ENCODE assay signal across 8 cellular contexts in genomic region chr17:42322382-42323267, GRCh38. TPM values are rescaled to one million over a fixed set of nuclear protein-coding genes. Genes with fewer than 3 reads are reported as not detected.
A peak's percentile ranks its signal among the peaks of the same experiment; 100 is the strongest.
DNase-seq lines count a peak whose midpoint lies in the region; ATAC-seq and TF ChIP-seq lines count a peak whose summit lies in the region.

No MANE protein-coding gene starts in this region.

- H3K36me3 ChIP-seq in CD4-positive, alpha-beta memory T cell (ENCODE audit: insufficient read depth, low read length) = peaks cover 35% of the 10 kb centered on the region
- peaks cover 0 to 100% of the 10 kb centered on the region in 2 donors for H3K36me3 ChIP-seq in gastroesophageal sphincter
- no peaks in the 10 kb centered on the region for H3K36me3 ChIP-seq in ovary
- H3K36me3 ChIP-seq in testis (ENCODE audit: low read depth, missing control alignments) = no peaks in the 10 kb centered on the region

- peak overlapping the region; percentile 68 to 94 (median 81) for H3K27ac Mint-ChIP-seq in CD4-positive, alpha-beta memory T cell

- H3K27me3 Mint-ChIP-seq in CD4-positive, alpha-beta memory T cell = no peaks in the 10 kb centered on the region

- H3K36me3 Mint-ChIP-seq in CD4-positive, alpha-beta memory T cell = peaks cover 42 to 70% of the 10 kb centered on the region in 2 donors

- peak; percentile 69 for ATAC-seq in GM21737 (IDR thresholded peaks at IDR 0.05; ENCODE audit: unreplicated experiment)
- peak; percentile 79 for ATAC-seq in gastroesophageal sphincter

- POLR2A ChIA-PET in CD4-positive, alpha-beta memory T cell (lab: Charles Lee; ENCODE audit: partially characterized antibody) = interaction anchor here (0.9 to 4.3 kb wide), 7 partner anchors 8 to 92 kb away, joined by 3 to 30 read pairs (median 4); partner anchors contain the start of gene STAT3

- WGBS in gastroesophageal sphincter (ENCODE audit: low coverage in 1 of 2), 2 donors = 0 to 25% methylated on average over 4 of the region's 10 CpGs
- WGBS in ovary, 3 donors = 37 to 38% (median 38%) methylated on average over 10 of the region's 10 CpGs
- 38 to 39% methylated on average over 10 of the region's 10 CpGs for WGBS in testis, 2 donors

- peaks cover 18 to 44% (median 29%) of the 10 kb centered on the region in 4 donors for H3K4me1 Mint-ChIP-seq in CD4-positive, alpha-beta memory T cell

- TF ChIP-seq CTCF in gastroesophageal sphincter (IDR thresholded peaks at IDR 0.05) = peak; percentile 98 to 100 (median 100)
- TF ChIP-seq CTCF in ovary (IDR thresholded peaks at IDR 0.05) = peak; percentile 96 to 100 (median 99)
- peak; percentile 99 for TF ChIP-seq CTCF in testis (IDR thresholded peaks at IDR 0.05)

- H3K27ac ChIP-seq in CD4-positive, alpha-beta memory T cell (ENCODE audit: low read depth, low read length) = no peak overlapping the region
- H3K27ac ChIP-seq in gastroesophageal sphincter (peak overlapping the region in 3 of 4 donors; percentile 62 to 69 (median 65)), ovary (no peak overlapping the region), testis (peak overlapping the region; percentile 6 to 65)

- no peaks in the 10 kb centered on the region for H3K9me3 ChIP-seq in CD4-positive, alpha-beta memory T cell (ENCODE audit: control insufficient read depth in 1 of 2, low read length in 2 of 2)
- no peaks in the 10 kb centered on the region for H3K9me3 ChIP-seq in gastroesophageal sphincter
- no peaks in the 10 kb centered on the region for H3K9me3 ChIP-seq in ovary
- no peaks in the 10 kb centered on the region for H3K9me3 ChIP-seq in testis

- H3K4me3 Mint-ChIP-seq in CD4-positive, alpha-beta memory T cell = peak overlapping the region in 1 of 8 donors; percentile 6

- CTCF ChIA-PET in CD4-positive, alpha-beta memory T cell (lab: Charles Lee; ENCODE audit: partially characterized antibody) = interaction anchor here (0.6 to 21.6 kb wide), 17 partner anchors 10 to 1624 kb away, joined by 3 to 504 read pairs (median 5); partner anchors contain the start of genes CAVIN1 and STAT3

- peak; percentile 91 to 95 (median 91) for DNase-seq in CD4-positive, alpha-beta memory T cell
- peak; percentile 84 for DNase-seq in NCI-H1092 treated with DMSO at 0.1 percent for 48 hours (lab: John Stamatoyannopoulos, UW)
- DNase-seq in SK-N-DZ (ENCODE audit: low spot score) = peak; percentile 91
- DNase-seq in activated gamma-delta T cell treated with anti-CD3 and anti-CD28 coated beads, Interleukin-2, amount 50 U/mL, for 16 hours (ENCODE audit: low read depth) = peak; percentile 96
- peak; percentile 90 to 96 (median 94) for DNase-seq in ovary
- DNase-seq in testis = peak; percentile 98

- TF ChIP-seq POLR2A in gastroesophageal sphincter (IDR thresholded peaks at IDR 0.05) (no peak), ovary (IDR thresholded peaks at IDR 0.05) (peak; percentile 42), testis (IDR thresholded peaks at IDR 0.05) (no peak)

- no peak overlapping the region for H3K4me3 ChIP-seq in CD4-positive, alpha-beta memory T cell (ENCODE audit: low read length in 2 of 2)
- H3K4me3 ChIP-seq in gastroesophageal sphincter (no peak overlapping the region), ovary (no peak overlapping the region), testis (no peak overlapping the region)

- no peak for TF ChIP-seq EP300 in gastroesophageal sphincter (IDR thresholded peaks at IDR 0.05)
- TF ChIP-seq EP300 in ovary (IDR thresholded peaks at IDR 0.05) = no peak

- intact Hi-C loops in CD4-positive, alpha-beta memory T cell (cut with micrococcal nuclease) = loop anchor here (1.0 to 5.0 kb wide), 5 partner anchors 10 to 195 kb away; partner anchors contain the start of gene STAT3
- intact Hi-C loops in ovary (cut with DNase I) = loop anchor here (1.0 to 5.0 kb wide), 6 partner anchors 84 to 205 kb away; no protein-coding TSS in a partner anchor
- intact Hi-C loops in testis (cut with DNase I; ENCODE audit: low total_unique reads) = loop anchor here (5.0 kb wide), 2 partner anchors 85 to 195 kb away; no protein-coding TSS in a partner anchor

- H3K4me1 ChIP-seq in CD4-positive, alpha-beta memory T cell (ENCODE audit: insufficient read depth, low read length) = peaks cover 24% of the 10 kb centered on the region
- H3K4me1 ChIP-seq in gastroesophageal sphincter (peaks cover 0 to 34% (median 12%) of the 10 kb centered on the region in 3 donors), ovary (ENCODE audit: insufficient read depth) (peaks cover 3% of the 10 kb centered on the region), testis (peaks cover 11% of the 10 kb centered on the region)

- peaks cover 0 to 3% (median 0%) of the 10 kb centered on the region in 8 donors for H3K9me3 Mint-ChIP-seq in CD4-positive, alpha-beta memory T cell

- H3K27me3 ChIP-seq in CD4-positive, alpha-beta memory T cell (ENCODE audit: insufficient read depth, low read length) = no peaks in the 10 kb centered on the region
- H3K27me3 ChIP-seq in gastroesophageal sphincter (no peaks in the 10 kb centered on the region), ovary (no peaks in the 10 kb centered on the region), testis (no peaks in the 10 kb centered on the region)

RNA-seq across cellular contexts. Expression of gene STAT5A, which starts 34.3 kb away (rescaled TPM):
- total RNA-seq in CD4-positive, alpha-beta memory T cell = 100 to 1,000 TPM; 130 to 133 TPM
- 10 to 100 TPM; 66.7 to 94.6 TPM for polyA plus RNA-seq in CD4-positive, alpha-beta memory T cell
- 10.1 and 12.0 TPM in 2 replicates for polyA plus RNA-seq in SK-N-DZ (2014; cell fraction: cytosol; rRNA removed)
- polyA plus RNA-seq in SK-N-DZ (2014; cell fraction: nucleus; rRNA removed) = 13.6 and 19.3 TPM in 2 replicates
- total RNA-seq in gastroesophageal sphincter (10 to 100 TPM; 61.8 to 80.8 (median 71.4) TPM), ovary (10 to 100 TPM; 43.1 to 82.8 (median 51.6) TPM), testis (10 to 100 TPM; 27.8 to 37.0 TPM)
- polyA plus RNA-seq in ovary (10 to 100 TPM; 19.5 to 22.2 TPM), testis (ENCODE audit: insufficient read depth, low read depth, low replicate concordance) (13.7 TPM)

RNA-seq across cellular contexts. Expression of gene STAT5B, which starts 46.4 kb away (rescaled TPM):
- 100 to 1,000 TPM; 244 to 261 TPM for total RNA-seq in CD4-positive, alpha-beta memory T cell
- polyA plus RNA-seq in CD4-positive, alpha-beta memory T cell = 100 to 1,000 TPM in 1 of 2 donors, 10 to 100 TPM in 1; 91.3 to 146 TPM
- 25.5 and 36.7 TPM in 2 replicates for polyA plus RNA-seq in SK-N-DZ (2014; cell fraction: cytosol; rRNA removed)
- 72.8 and 97.3 TPM in 2 replicates for polyA plus RNA-seq in SK-N-DZ (2014; cell fraction: nucleus; rRNA removed)
- total RNA-seq in gastroesophageal sphincter = 10 to 100 TPM; 73.3 to 98.3 (median 95.6) TPM
- total RNA-seq in ovary = 100 to 1,000 TPM in 4 of 7 donors, 10 to 100 TPM in 3; 66.7 to 176 (median 128) TPM
- polyA plus RNA-seq in ovary = 100 to 1,000 TPM in 1 of 2 donors, 10 to 100 TPM in 1; 66.1 to 108 TPM
- total RNA-seq in testis = 10 to 100 TPM; 65.9 to 81.5 TPM
- polyA plus RNA-seq in testis (ENCODE audit: insufficient read depth, low read depth, low replicate concordance) = 66.0 TPM

Comparison
In these comparisons a context has a peak if more than half of its experiments do, and no peak if none do; other contexts are left out.
1. H3K27ac ChIP-seq: peak in gastroesophageal sphincter (3 of 4) and testis (2 of 2); none in CD4-positive, alpha-beta memory T cell (single experiment) and ovary (0 of 2).
2. Peak in every context shown above with its lines, with median percentiles within 50 percentile points of each other: DNase-seq and CTCF ChIP-seq.